16 cellular contexts compared by ENCODE assay signal in the genomic region with DNA sequence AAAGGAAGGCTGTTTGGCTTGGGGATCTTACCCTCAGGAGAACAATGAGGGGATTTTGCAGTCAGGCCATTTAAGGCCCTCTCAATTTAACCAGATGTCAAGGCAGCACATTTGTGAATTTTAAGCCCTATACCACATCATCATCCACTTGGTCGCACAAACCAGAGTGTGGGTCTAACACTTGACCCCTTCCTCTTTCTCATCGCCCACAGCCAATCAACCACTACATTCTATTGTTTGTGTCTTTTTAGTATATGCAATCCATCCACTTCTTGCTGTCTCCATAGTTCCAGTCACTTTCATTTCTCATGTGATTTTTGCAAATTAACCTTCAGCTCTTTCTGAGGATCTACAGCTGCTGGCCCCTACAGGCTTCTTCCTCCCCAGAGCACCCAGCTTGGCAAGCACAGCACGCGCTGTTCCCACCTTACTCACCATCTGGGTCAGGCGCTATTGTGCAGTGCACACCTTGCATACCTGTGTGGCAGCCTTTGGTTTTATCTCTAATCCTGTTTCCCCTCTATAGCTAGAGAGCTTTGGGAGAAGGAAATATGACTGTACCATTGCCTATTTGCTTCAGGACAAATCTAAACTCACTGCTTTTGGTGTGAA.
"Had no signal": no experiment of that assay in that cellular context is flagged by ENCODE, and none has a peak within 500 bp of the region (broad histone marks: within the 10 kb centered on the region; RNA-seq: fewer than 3 reads in every experiment).

No MANE protein-coding gene starts in this region.

- FAIRE-seq: TTC549 had no signal

- DNase-seq: activated CD4-positive, alpha-beta T cell treated with anti-CD3 and anti-CD28 coated beads, Interleukin-2, amount 10 ng/mL, durations not matched to agents 7 days and 5 days; activated CD8-positive, alpha-beta memory T cell treated with anti-CD3 and anti-CD28 coated beads, Interleukin-2, amount 50 U/mL, for 48 hours; activated naive CD8-positive, alpha-beta T cell treated with anti-CD3 and anti-CD28 coated beads, Interleukin-2, amount 10 ng/mL, durations not matched to agents 7 days and 5 days; effector memory CD4-positive, alpha-beta T cell; gastrocnemius medialis; heart left ventricle; left cardiac atrium; stimulated activated CD4-positive, alpha-beta T cell treated with anti-CD3 and anti-CD28 coated beads, Interleukin-1b, Interleukin-23, amount 100 ng/mL, for 48 hours had no signal

- H3K27ac Mint-ChIP-seq: activated CD4-positive, alpha-beta T cell treated with anti-CD3 and anti-CD28 coated beads, Interleukin-2, amount 10 ng/mL, durations not matched to agents 7 days and 5 days; activated naive CD8-positive, alpha-beta T cell treated with anti-CD3 and anti-CD28 coated beads, Interleukin-2, amount 10 ng/mL, durations not matched to agents 7 days and 5 days; activated T-helper 1 cell treated with anti-CD3 and anti-CD28 coated beads, Interleukin-12 subunit alpha, Interleukin-12 subunit beta, Interleukin-2, Interleukin-4 antibody, amounts not matched to agents 30 ng/mL and 10 ng/mL and 1 ng/mL, durations not matched to agents 14 hours and 24 hours and 36 hours; dendritic cell treated with granulocyte-macrophage colony-stimulating factor and Interleukin-4, amounts not matched to agents 40 ng/mL and 50 ng/mL, for 4 days; mesothelial cell of epicardium; WTC11 had no signal

- H3K9me3 ChIP-seq: gastrocnemius medialis, heart left ventricle, thoracic aorta had no signal

- H3K27me3 ChIP-seq: gastrocnemius medialis, heart left ventricle had no signal

- H3K4me1 ChIP-seq: gastrocnemius medialis, heart left ventricle, parathyroid adenoma had no signal

- H3K79me2 ChIP-seq: parathyroid adenoma had no signal

- H3K9ac ChIP-seq: parathyroid adenoma had no signal

- H3K4me1 Mint-ChIP-seq: activated naive CD8-positive, alpha-beta T cell treated with anti-CD3 and anti-CD28 coated beads, Interleukin-2, amount 10 ng/mL, durations not matched to agents 7 days and 5 days; mesothelial cell of epicardium had no signal

- H3K9me3 Mint-ChIP-seq: activated CD4-positive, alpha-beta T cell treated with anti-CD3 and anti-CD28 coated beads, Interleukin-2, amount 10 ng/mL, durations not matched to agents 7 days and 5 days; activated naive CD8-positive, alpha-beta T cell treated with anti-CD3 and anti-CD28 coated beads, Interleukin-2, amount 10 ng/mL, durations not matched to agents 7 days and 5 days; activated T-helper 1 cell treated with anti-CD3 and anti-CD28 coated beads, Interleukin-12 subunit alpha, Interleukin-12 subunit beta, Interleukin-2, Interleukin-4 antibody, amounts not matched to agents 30 ng/mL and 10 ng/mL and 1 ng/mL, durations not matched to agents 14 hours and 24 hours and 36 hours; dendritic cell treated with granulocyte-macrophage colony-stimulating factor and Interleukin-4, amounts not matched to agents 40 ng/mL and 50 ng/mL, for 4 days had no signal

- H3K4me3 Mint-ChIP-seq: activated CD4-positive, alpha-beta T cell treated with anti-CD3 and anti-CD28 coated beads, Interleukin-2, amount 10 ng/mL, durations not matched to agents 7 days and 5 days; activated naive CD8-positive, alpha-beta T cell treated with anti-CD3 and anti-CD28 coated beads, Interleukin-2, amount 10 ng/mL, durations not matched to agents 7 days and 5 days; activated T-helper 1 cell treated with anti-CD3 and anti-CD28 coated beads, Interleukin-12 subunit alpha, Interleukin-12 subunit beta, Interleukin-2, Interleukin-4 antibody, amounts not matched to agents 30 ng/mL and 10 ng/mL and 1 ng/mL, durations not matched to agents 14 hours and 24 hours and 36 hours; dendritic cell treated with granulocyte-macrophage colony-stimulating factor and Interleukin-4, amounts not matched to agents 40 ng/mL and 50 ng/mL, for 4 days; mesothelial cell of epicardium; WTC11 had no signal

- H3K27ac ChIP-seq: gastrocnemius medialis, heart left ventricle, parathyroid adenoma, thoracic aorta had no signal

- H3K4me3 ChIP-seq: gastrocnemius medialis, heart left ventricle, lung, thoracic aorta had no signal

- H3K36me3 ChIP-seq: gastrocnemius medialis, heart left ventricle, thoracic aorta had no signal

- H3K36me3 Mint-ChIP-seq: activated naive CD8-positive, alpha-beta T cell treated with anti-CD3 and anti-CD28 coated beads, Interleukin-2, amount 10 ng/mL, durations not matched to agents 7 days and 5 days; mesothelial cell of epicardium had no signal

- H2AFZ ChIP-seq: parathyroid adenoma had no signal

- ATAC-seq: gastrocnemius medialis, heart left ventricle, left cardiac atrium, WTC11 had no signal
